8 cellular contexts compared by ENCODE assay signal in genomic region chr14:52706286-52706685, GRCh38. TPM values are rescaled to one million over a fixed set of nuclear protein-coding genes. Genes with fewer than 3 reads are reported as not detected.
DNase-seq lines count a peak whose midpoint lies in the region; ATAC-seq and TF ChIP-seq lines count a peak whose summit lies in the region.

No MANE protein-coding gene starts in this region.

- peaks cover 13% of the 10 kb centered on the region for H3K36me3 ChIP-seq in Loucy (ENCODE audit: insufficient read depth, low read length)

- no peaks in the 10 kb centered on the region for H3F3A ChIP-seq in Loucy (ENCODE audit: low read depth)

- in situ Hi-C loops in GM13976 (cut with MboI; ENCODE audit: low sequenced_read_pairs, unreplicated experiment), result no loop called here

- peak overlapping the region; percentile 96 for H3K4me3 Mint-ChIP-seq in CD4-positive, alpha-beta T cell
- H3K4me3 Mint-ChIP-seq in glutamatergic neuron (ENCODE audit: unreplicated experiment), result peak overlapping the region; percentile 100

- H3K27me3 Mint-ChIP-seq in CD4-positive, alpha-beta T cell, result no peaks in the 10 kb centered on the region
- H3K27me3 Mint-ChIP-seq in glutamatergic neuron (ENCODE audit: unreplicated experiment), result no peaks in the 10 kb centered on the region

- CTCF ChIA-PET in CD4-positive, alpha-beta T cell (lab: Charles Lee), result interaction anchor here (1.4 kb wide), 1 partner anchor 14 kb away, joined by 3 read pairs; no protein-coding TSS in a partner anchor

- peaks cover 43% of the 10 kb centered on the region for H3K79me2 ChIP-seq in Loucy (ENCODE audit: insufficient read depth, low read length)

- no peaks in the 10 kb centered on the region for H3K9me3 ChIP-seq in CD4-positive, alpha-beta T cell (ENCODE audit: control insufficient read depth, low read length)
- no peaks in the 10 kb centered on the region for H3K9me3 ChIP-seq in Loucy (ENCODE audit: insufficient read depth, low read depth, low read length)

- POLR2A ChIA-PET in CD4-positive, alpha-beta T cell (lab: Charles Lee), result interaction anchor here (0.7 to 1.8 kb wide), 3 partner anchors 11 to 154 kb away, joined by 3 to 11 read pairs (median 5); partner anchors contain the start of genes ERO1A, GPR137C and TXNDC16

- H4K20me1 ChIP-seq in Loucy (ENCODE audit: insufficient read depth, low read length, poor library complexity, severe bottlenecking), result peaks cover 39% of the 10 kb centered on the region

- H3K9me2 ChIP-seq in Loucy (replicated peaks; ENCODE audit: low read depth, low read length), result no peaks in the 10 kb centered on the region

- peak overlapping the region; percentile 71; the same call in 1 of the 2 replicates for H2AFZ ChIP-seq in Loucy (ENCODE audit: low read length)

- H3K4me1 ChIP-seq in Loucy (ENCODE audit: insufficient read depth, low read length, poor library complexity, severe bottlenecking), result peaks cover 41% of the 10 kb centered on the region

- ATAC-seq in CD4-positive, alpha-beta T cell (ENCODE audit: poor library complexity), result peak; percentile 16
- no peak for ATAC-seq in GM21515 (IDR thresholded peaks at IDR 0.05; ENCODE audit: unreplicated experiment)

- peak in 6 of 10 experiments; percentile 12 to 29 (median 17) for DNase-seq in CD4-positive, alpha-beta T cell
- peak; percentile 48 to 54 for DNase-seq in activated T-cell treated with anti-CD3 and anti-CD28 coated beads, Interleukin-2, amount 50 U/mL, for 48 hours
- no peak for DNase-seq in glutamatergic neuron
- peak; percentile 42 to 52 for DNase-seq in stimulated activated CD4-positive, alpha-beta T cell treated with anti-CD3 and anti-CD28 coated beads, Interleukin-2, amount 100 ng/mL, for 24 hours
- DNase-seq in GM13976 (ENCODE audit: low spot score), result no peak
- DNase-seq in COLO668 (lab: John Stamatoyannopoulos, UW; ENCODE audit: unreplicated experiment), result no peak

- peak overlapping the region; percentile 86 for H3K9ac ChIP-seq in Loucy (ENCODE audit: low read depth, low read length, poor library complexity, severe bottlenecking)

- H3K4me1 Mint-ChIP-seq in CD4-positive, alpha-beta T cell (ENCODE audit: low read depth), result peaks cover 46% of the 10 kb centered on the region
- H3K4me1 Mint-ChIP-seq in glutamatergic neuron (ENCODE audit: low read depth, unreplicated experiment), result peaks cover 7% of the 10 kb centered on the region

- intact Hi-C loops in CD4-positive, alpha-beta T cell (cut with DNase I, micrococcal nuclease), result loop anchor here (2.0 to 10.0 kb wide), 5 partner anchors 25 to 449 kb away; partner anchors contain the start of genes GPR137C (in 2 of the 2), TXNDC16 (in 2 of the 2), DDHD1 (in 1 of the 2) and GNPNAT1 (in 1 of the 2)

- H3K27me3 ChIP-seq in CD4-positive, alpha-beta T cell (ENCODE audit: control insufficient read depth, insufficient read depth, low read length), result no peaks in the 10 kb centered on the region
- H3K27me3 ChIP-seq in Loucy (ENCODE audit: insufficient read depth, low read length, poor library complexity, severe bottlenecking), result no peaks in the 10 kb centered on the region

- no peak for TF ChIP-seq CTCF in CD4-positive, alpha-beta T cell (IDR thresholded peaks at IDR 0.05)
- TF ChIP-seq CTCF in Loucy (conservative IDR thresholded peaks at IDR 0.05; ENCODE audit: low read length) (peak; percentile 15; the same call in 1 of the 2 replicates), glutamatergic neuron (IDR thresholded peaks at IDR 0.05; ENCODE audit: partially characterized antibody, unreplicated experiment) (no peak), GM13976 (IDR thresholded peaks at IDR 0.05; ENCODE audit: borderline replicate concordance, control extremely low read depth, extremely low read depth, insufficient read depth, missing control alignments) (no peak)

- H3K4me3 ChIP-seq in Loucy (ENCODE audit: low read length, poor library complexity, severe bottlenecking), result peak overlapping the region; percentile 89

- H3K36me3 Mint-ChIP-seq in CD4-positive, alpha-beta T cell (ENCODE audit: low read depth), result peaks cover 47% of the 10 kb centered on the region
- H3K36me3 Mint-ChIP-seq in glutamatergic neuron (ENCODE audit: unreplicated experiment), result no peaks in the 10 kb centered on the region

- peak overlapping the region; percentile 94 for H3K27ac Mint-ChIP-seq in CD4-positive, alpha-beta T cell
- peak overlapping the region; percentile 98 for H3K27ac Mint-ChIP-seq in glutamatergic neuron (ENCODE audit: unreplicated experiment)

- peak overlapping the region; percentile 71 for H3K27ac ChIP-seq in CD4-positive, alpha-beta T cell (ENCODE audit: low read depth, low read length)

- H3K4me2 ChIP-seq in Loucy (ENCODE audit: low read depth, low read length, poor library complexity, severe bottlenecking), result peak overlapping the region; percentile 88

- no peaks in the 10 kb centered on the region for H3K9me3 Mint-ChIP-seq in CD4-positive, alpha-beta T cell
- H3K9me3 Mint-ChIP-seq in glutamatergic neuron (ENCODE audit: unreplicated experiment), result peaks cover 8% of the 10 kb centered on the region

RNA-seq across cellular contexts. Expression of gene PSMC6, which starts 0.7 kb away (rescaled TPM):
- 100 to 1,000 TPM; 110 to 111 TPM for total RNA-seq in CD4-positive, alpha-beta T cell
- 101 TPM for total RNA-seq in glutamatergic neuron (ENCODE audit: unreplicated experiment)

RNA-seq across cellular contexts. Expression of gene ERO1A, which starts 10.9 kb away (rescaled TPM):
- total RNA-seq in CD4-positive, alpha-beta T cell, result 10 to 100 TPM; 58.6 to 60.7 TPM
- total RNA-seq in glutamatergic neuron (ENCODE audit: unreplicated experiment), result 25.8 TPM

RNA-seq across cellular contexts. Expression of gene STYX, which starts 23.7 kb away (rescaled TPM):
- total RNA-seq in CD4-positive, alpha-beta T cell, result 10 to 100 TPM; 15.3 to 16.2 TPM
- 5.5 TPM for total RNA-seq in glutamatergic neuron (ENCODE audit: unreplicated experiment)

Comparison
In these comparisons a context has a peak if more than half of its experiments do, and no peak if none do; other contexts are left out.
1. DNase-seq: peak in CD4-positive, alpha-beta T cell (6 of 10), activated T-cell treated with anti-CD3 and anti-CD28 coated beads, Interleukin-2, amount 50 U/mL, for 48 hours (2 of 2) and stimulated activated CD4-positive, alpha-beta T cell treated with anti-CD3 and anti-CD28 coated beads, Interleukin-2, amount 100 ng/mL, for 24 hours (2 of 2); none in glutamatergic neuron (single experiment), GM13976 (single experiment) and COLO668 (single experiment).